Comparison of ENCODE assay signal across 19 cellular contexts in the genomic region with DNA sequence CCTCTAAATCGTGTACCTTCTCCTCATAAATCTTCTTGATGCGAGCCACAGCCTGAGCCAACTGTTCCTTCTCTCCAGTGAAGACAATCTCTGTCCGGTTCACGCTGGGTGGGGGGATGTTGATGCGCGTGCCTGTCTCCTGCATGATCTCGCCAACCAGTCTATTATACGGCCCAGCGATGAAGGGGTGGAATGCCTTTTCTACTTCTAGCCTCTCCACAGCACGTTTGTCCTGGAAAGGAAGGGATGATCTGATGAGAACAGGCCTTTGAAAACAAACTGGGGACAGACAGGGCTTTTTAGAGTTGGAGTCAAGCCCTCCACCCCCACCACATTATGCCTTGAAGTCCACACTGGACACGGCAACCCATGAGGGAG.
"Had no signal": no experiment of that assay in that cellular context is flagged by ENCODE, and none has a peak within 500 bp of the region (broad histone marks: within the 10 kb centered on the region; RNA-seq: fewer than 3 reads in every experiment).

No MANE protein-coding gene starts in this region.

- H3K27me3 ChIP-seq: gastrocnemius medialis, hepatocyte, right lobe of liver, spleen had no signal

- H3K4me1 ChIP-seq: gastrocnemius medialis, left ventricle myocardium inferior, psoas muscle had no signal

- H3K4me3 ChIP-seq: gastrocnemius medialis, hepatocyte, left ventricle myocardium inferior, psoas muscle, right lobe of liver, spleen had no signal

- ATAC-seq: gastrocnemius medialis; stimulated activated naive CD8-positive, alpha-beta T cell treated with anti-CD3 and anti-CD28 coated beads, Interleukin-15, amount 100 ng/mL, for 72 hours had no signal

- DNase-seq: activated CD4-positive, alpha-beta T cell treated with anti-CD3 and anti-CD28 coated beads, Interleukin-2, amount 50 U/mL, for 1 hour; activated CD4-positive, CD25-positive, alpha-beta regulatory T cell; activated CD8-positive, alpha-beta memory T cell treated with anti-CD3 and anti-CD28 coated beads for 24 hours; activated naive CD4-positive, alpha-beta T cell; activated T-cell treated with anti-CD3 and anti-CD28 coated beads for 4 hours; aorta; dermis blood vessel endothelial cell; erythroblast; gastrocnemius medialis; kidney; left ventricle myocardium inferior; nephron progenitor cell; occipital lobe; spleen; stimulated activated naive CD8-positive, alpha-beta T cell treated with anti-CD3 and anti-CD28 coated beads, Interleukin-15, amount 100 ng/mL, for 72 hours; SW 1271 had no signal

- H3K9me3 ChIP-seq: gastrocnemius medialis, left ventricle myocardium inferior, psoas muscle, right lobe of liver, spleen had no signal

- H2AFZ ChIP-seq: hepatocyte had no signal

- H3K27ac ChIP-seq: gastrocnemius medialis, hepatocyte, left ventricle myocardium inferior, psoas muscle, spleen had no signal

- H3K4me2 ChIP-seq: hepatocyte had no signal
